ENCODE assay signal across 11 cellular contexts in genomic region chr2:6310186-6310909, GRCh38.
A peak's percentile ranks its signal among the peaks of the same experiment; 100 is the strongest.
DNase-seq lines count a peak whose midpoint lies in the region; ATAC-seq and TF ChIP-seq lines count a peak whose summit lies in the region.
"Had no signal": no experiment of that assay in that cellular context is flagged by ENCODE, and none has a peak within 500 bp of the region (broad histone marks: within the 10 kb centered on the region; RNA-seq: fewer than 3 reads in every experiment).

No MANE protein-coding gene starts in this region.

- peak overlapping the region; percentile 5 for H3K27ac Mint-ChIP-seq in nephron progenitor cell

- H3K36me3 Mint-ChIP-seq in nephron progenitor cell (ENCODE audit: low read depth): no peaks in the 10 kb centered on the region

- ATAC-seq in GM19324 (IDR thresholded peaks at IDR 0.05; ENCODE audit: low FRiP score, unreplicated experiment): peak; percentile 26
- peak; percentile 17 for ATAC-seq in HG02870 (IDR thresholded peaks at IDR 0.05; ENCODE audit: unreplicated experiment)
- ATAC-seq in HG03108 (IDR thresholded peaks at IDR 0.05; ENCODE audit: unreplicated experiment): no peak
- ATAC-seq: HCT116 had no signal

- H3K9me3 Mint-ChIP-seq in nephron progenitor cell: peaks cover 13% of the 10 kb centered on the region

- DNase-seq in NCI-H1694 (lab: John Stamatoyannopoulos, UW) (peak; percentile 55), nephron progenitor cell (no peak), C1 segment of cervical spinal cord (lab: John Stamatoyannopoulos, UW) (no peak), hippocampal formation (lab: John Stamatoyannopoulos, UW) (no peak), coronary artery (ENCODE audit: low spot score) (no peak)
- DNase-seq: activated gamma-delta T cell treated with Interleukin-2 at 50 U/mL for 16 hours, GDM1 had no signal

- TF ChIP-seq CTCF in nephron progenitor cell (IDR thresholded peaks at IDR 0.05): no peak
- no peak for TF ChIP-seq CTCF in coronary artery (IDR thresholded peaks at IDR 0.05)

- peaks cover 47% of the 10 kb centered on the region for H3K4me1 Mint-ChIP-seq in nephron progenitor cell

- no peak overlapping the region for H3K4me3 ChIP-seq in coronary artery

- H3K27me3 Mint-ChIP-seq in nephron progenitor cell (ENCODE audit: low read depth, poor library complexity): no peaks in the 10 kb centered on the region

- H3K4me3 Mint-ChIP-seq in nephron progenitor cell: peak overlapping the region; percentile 23

- H3K27ac ChIP-seq in coronary artery: no peak overlapping the region
